Comparison of ENCODE assay signal across 2 cellular contexts in the genomic region with DNA sequence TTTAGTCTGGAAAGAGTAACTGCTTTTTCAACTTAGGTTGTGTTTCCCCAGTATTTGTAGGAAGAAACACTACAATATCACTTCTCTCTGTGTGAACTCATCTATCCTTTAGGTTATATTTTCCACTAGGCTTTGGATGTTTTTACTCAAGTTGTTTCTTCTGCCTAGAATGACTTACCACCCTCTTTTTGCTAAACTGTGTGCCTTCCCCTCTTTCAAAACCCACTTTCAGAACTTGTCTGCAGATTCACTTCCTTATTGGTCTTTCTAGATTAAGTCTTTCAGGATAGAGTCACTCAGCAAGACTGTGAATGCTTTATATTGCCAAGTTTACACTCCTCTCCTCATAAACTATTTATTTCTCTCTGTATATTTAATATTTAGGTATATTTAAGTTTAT.
TF ChIP-seq lines count a peak whose summit lies in the region.

No MANE protein-coding gene starts in this region.

TF ChIP-seq in GM12878, 131 proteins besides CTCF, POLR2A, EP300 and RAD21 (continued from another document):
- TF ChIP-seq, protein P1, sequence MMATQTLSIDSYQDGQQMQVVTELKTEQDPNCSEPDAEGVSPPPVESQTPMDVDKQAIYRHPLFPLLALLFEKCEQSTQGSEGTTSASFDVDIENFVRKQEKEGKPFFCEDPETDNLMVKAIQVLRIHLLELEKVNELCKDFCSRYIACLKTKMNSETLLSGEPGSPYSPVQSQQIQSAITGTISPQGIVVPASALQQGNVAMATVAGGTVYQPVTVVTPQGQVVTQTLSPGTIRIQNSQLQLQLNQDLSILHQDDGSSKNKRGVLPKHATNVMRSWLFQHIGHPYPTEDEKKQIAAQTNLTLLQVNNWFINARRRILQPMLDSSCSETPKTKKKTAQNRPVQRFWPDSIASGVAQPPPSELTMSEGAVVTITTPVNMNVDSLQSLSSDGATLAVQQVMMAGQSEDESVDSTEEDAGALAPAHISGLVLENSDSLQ (IDR thresholded peaks at IDR 0.05): no peak
- no peak for TF ChIP-seq RELA (IDR thresholded peaks at IDR 0.05; ENCODE audit: borderline replicate concordance, partially characterized antibody)
- TF ChIP-seq YBX1 (IDR thresholded peaks at IDR 0.05): no peak
- no peak for TF ChIP-seq CBFB (IDR thresholded peaks at IDR 0.05; ENCODE audit: low read depth)
- TF ChIP-seq MYB (IDR thresholded peaks at IDR 0.05; ENCODE audit: borderline replicate concordance, low read depth, low read length): no peak
- TF ChIP-seq SPI1 (IDR thresholded peaks at IDR 0.05; ENCODE audit: borderline replicate concordance, insufficient read depth, low read depth, low read length): peak; percentile 72
- TF ChIP-seq RB1 (IDR thresholded peaks at IDR 0.05; ENCODE audit: borderline replicate concordance): no peak

TF ChIP-seq in SK-N-SH treated with all-trans-retinoic acid at 6 μM for 48 hours, 23 proteins besides CTCF, POLR2A, EP300 and RAD21 (continued from another document):
- TF ChIP-seq, protein P2, sequence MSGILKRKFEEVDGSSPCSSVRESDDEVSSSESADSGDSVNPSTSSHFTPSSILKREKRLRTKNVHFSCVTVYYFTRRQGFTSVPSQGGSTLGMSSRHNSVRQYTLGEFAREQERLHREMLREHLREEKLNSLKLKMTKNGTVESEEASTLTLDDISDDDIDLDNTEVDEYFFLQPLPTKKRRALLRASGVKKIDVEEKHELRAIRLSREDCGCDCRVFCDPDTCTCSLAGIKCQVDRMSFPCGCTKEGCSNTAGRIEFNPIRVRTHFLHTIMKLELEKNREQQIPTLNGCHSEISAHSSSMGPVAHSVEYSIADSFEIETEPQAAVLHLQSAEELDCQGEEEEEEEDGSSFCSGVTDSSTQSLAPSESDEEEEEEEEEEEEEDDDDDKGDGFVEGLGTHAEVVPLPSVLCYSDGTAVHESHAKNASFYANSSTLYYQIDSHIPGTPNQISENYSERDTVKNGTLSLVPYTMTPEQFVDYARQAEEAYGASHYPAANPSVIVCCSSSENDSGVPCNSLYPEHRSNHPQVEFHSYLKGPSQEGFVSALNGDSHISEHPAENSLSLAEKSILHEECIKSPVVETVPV (CRISPR knock-in tag; IDR thresholded peaks at IDR 0.05): no peak
- TF ChIP-seq, protein P3, sequence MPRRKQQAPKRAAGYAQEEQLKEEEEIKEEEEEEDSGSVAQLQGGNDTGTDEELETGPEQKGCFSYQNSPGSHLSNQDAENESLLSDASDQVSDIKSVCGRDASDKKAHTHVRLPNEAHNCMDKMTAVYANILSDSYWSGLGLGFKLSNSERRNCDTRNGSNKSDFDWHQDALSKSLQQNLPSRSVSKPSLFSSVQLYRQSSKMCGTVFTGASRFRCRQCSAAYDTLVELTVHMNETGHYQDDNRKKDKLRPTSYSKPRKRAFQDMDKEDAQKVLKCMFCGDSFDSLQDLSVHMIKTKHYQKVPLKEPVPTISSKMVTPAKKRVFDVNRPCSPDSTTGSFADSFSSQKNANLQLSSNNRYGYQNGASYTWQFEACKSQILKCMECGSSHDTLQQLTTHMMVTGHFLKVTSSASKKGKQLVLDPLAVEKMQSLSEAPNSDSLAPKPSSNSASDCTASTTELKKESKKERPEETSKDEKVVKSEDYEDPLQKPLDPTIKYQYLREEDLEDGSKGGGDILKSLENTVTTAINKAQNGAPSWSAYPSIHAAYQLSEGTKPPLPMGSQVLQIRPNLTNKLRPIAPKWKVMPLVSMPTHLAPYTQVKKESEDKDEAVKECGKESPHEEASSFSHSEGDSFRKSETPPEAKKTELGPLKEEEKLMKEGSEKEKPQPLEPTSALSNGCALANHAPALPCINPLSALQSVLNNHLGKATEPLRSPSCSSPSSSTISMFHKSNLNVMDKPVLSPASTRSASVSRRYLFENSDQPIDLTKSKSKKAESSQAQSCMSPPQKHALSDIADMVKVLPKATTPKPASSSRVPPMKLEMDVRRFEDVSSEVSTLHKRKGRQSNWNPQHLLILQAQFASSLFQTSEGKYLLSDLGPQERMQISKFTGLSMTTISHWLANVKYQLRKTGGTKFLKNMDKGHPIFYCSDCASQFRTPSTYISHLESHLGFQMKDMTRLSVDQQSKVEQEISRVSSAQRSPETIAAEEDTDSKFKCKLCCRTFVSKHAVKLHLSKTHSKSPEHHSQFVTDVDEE (CRISPR knock-in tag; IDR thresholded peaks at IDR 0.05): no peak
